In the genomic region with DNA sequence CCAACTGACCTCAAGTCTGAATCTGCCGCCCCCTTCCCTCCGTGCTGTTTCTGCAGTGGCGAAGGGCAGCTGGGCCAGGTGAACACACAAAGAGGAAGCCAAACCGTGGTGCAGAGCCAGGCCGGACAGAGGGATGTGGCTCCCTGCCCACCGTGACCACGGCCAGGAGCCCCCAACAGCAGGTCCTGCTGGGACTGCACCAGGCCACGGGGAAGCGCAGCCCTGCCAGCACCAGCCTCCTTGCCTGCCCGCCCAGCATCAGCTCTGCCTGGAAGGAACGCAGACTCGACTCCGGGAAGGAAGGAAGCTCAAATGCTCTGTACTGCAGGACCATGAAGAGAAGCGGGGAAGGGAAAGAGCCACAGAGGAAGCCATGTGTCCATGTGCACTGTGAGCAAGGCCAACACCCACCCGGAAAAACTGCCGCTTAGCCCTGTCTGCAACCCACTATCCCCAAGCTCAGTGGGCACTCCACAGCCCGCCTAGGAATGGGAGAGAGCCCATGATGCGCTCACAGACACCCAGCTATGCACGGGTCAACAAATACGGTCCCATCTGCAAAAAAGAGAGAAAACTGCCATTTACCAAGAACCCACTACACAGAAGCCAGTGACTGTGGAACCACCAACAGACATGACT, we compare ENCODE assay signal across 17 cellular contexts. TPM values are rescaled to one million over a fixed set of nuclear protein-coding genes. Genes with fewer than 3 reads are reported as not detected.
"Had no signal": no experiment of that assay in that cellular context is flagged by ENCODE, and none has a peak within 500 bp of the region (broad histone marks: within the 10 kb centered on the region; RNA-seq: fewer than 3 reads in every experiment).

No MANE protein-coding gene starts in this region.

- H3K36me3 ChIP-seq: neutrophil, right lobe of liver, thoracic aorta had no signal

- FAIRE-seq: endometrium had no signal

- H3K4me3 ChIP-seq: dorsolateral prefrontal cortex, right lobe of liver, thoracic aorta had no signal

- H3K27ac Mint-ChIP-seq: activated CD4-positive, alpha-beta T cell treated with anti-CD3 and anti-CD28 coated beads for 36 hours; activated CD8-positive, alpha-beta T cell treated with anti-CD3 and anti-CD28 coated beads, Interleukin-2, amount 10 ng/mL, durations not matched to agents 7 days and 5 days; activated naive CD8-positive, alpha-beta T cell treated with anti-CD3 and anti-CD28 coated beads, Interleukin-2, amount 50 U/mL, for 24 hours; T-cell had no signal

- H3K27me3 ChIP-seq: dorsolateral prefrontal cortex, right lobe of liver had no signal

- H3K4me3 Mint-ChIP-seq: activated CD4-positive, alpha-beta T cell treated with anti-CD3 and anti-CD28 coated beads for 36 hours; activated CD8-positive, alpha-beta T cell treated with anti-CD3 and anti-CD28 coated beads, Interleukin-2, amount 10 ng/mL, durations not matched to agents 7 days and 5 days; activated naive CD8-positive, alpha-beta T cell treated with anti-CD3 and anti-CD28 coated beads, Interleukin-2, amount 50 U/mL, for 24 hours; T-cell had no signal

- H3K9me3 Mint-ChIP-seq: activated naive CD8-positive, alpha-beta T cell treated with anti-CD3 and anti-CD28 coated beads, Interleukin-2, amount 50 U/mL, for 24 hours; T-cell had no signal

- DNase-seq: activated CD4-positive, alpha-beta T cell treated with anti-CD3 and anti-CD28 coated beads for 36 hours; activated CD8-positive, alpha-beta memory T cell treated with anti-CD3 and anti-CD28 coated beads, Interleukin-2, amount 50 U/mL, for 48 hours; activated CD8-positive, alpha-beta T cell treated with anti-CD3 and anti-CD28 coated beads, Interleukin-2, amount 10 ng/mL, durations not matched to agents 7 days and 5 days; activated naive CD8-positive, alpha-beta T cell treated with anti-CD3 and anti-CD28 coated beads, Interleukin-2, amount 50 U/mL, for 24 hours; islet precursor cell; midbrain; stimulated activated CD4-positive, alpha-beta T cell treated with anti-CD3 and anti-CD28 coated beads, Interleukin-12 subunit alpha, Interleukin-12 subunit beta, amount 100 ng/mL, for 4 hours; stimulated activated CD4-positive, alpha-beta T cell treated with anti-CD3 and anti-CD28 coated beads, Interleukin-2, amount 100 ng/mL, for 48 hours; stimulated activated naive CD8-positive, alpha-beta T cell treated with anti-CD3 and anti-CD28 coated beads, Interleukin-15, Interleukin-2, amounts not matched to agents 100 U/mL and 50 U/mL, for 24 hours; T-cell; T1000 had no signal

- H3K9me3 ChIP-seq: neutrophil, right lobe of liver, thoracic aorta had no signal

- H3K27ac ChIP-seq: neutrophil, right lobe of liver, thoracic aorta had no signal

- H3K27me3 Mint-ChIP-seq: activated CD4-positive, alpha-beta T cell treated with anti-CD3 and anti-CD28 coated beads for 36 hours; activated naive CD8-positive, alpha-beta T cell treated with anti-CD3 and anti-CD28 coated beads, Interleukin-2, amount 50 U/mL, for 24 hours had no signal

- ATAC-seq: activated CD4-positive, alpha-beta T cell treated with anti-CD3 and anti-CD28 coated beads for 36 hours; activated CD8-positive, alpha-beta T cell treated with anti-CD3 and anti-CD28 coated beads, Interleukin-2, amount 10 ng/mL, durations not matched to agents 7 days and 5 days; activated naive CD8-positive, alpha-beta T cell treated with anti-CD3 and anti-CD28 coated beads, Interleukin-2, amount 50 U/mL, for 24 hours; esophagus mucosa; right lobe of liver; stimulated activated naive CD8-positive, alpha-beta T cell treated with anti-CD3 and anti-CD28 coated beads, Interleukin-15, Interleukin-2, amounts not matched to agents 100 U/mL and 50 U/mL, for 24 hours; T-cell had no signal

RNA-seq across cellular contexts. Expression of a gene that starts 19.0 kb away (rescaled TPM):
- total RNA-seq: activated CD4-positive, alpha-beta T cell treated with anti-CD3 and anti-CD28 coated beads for 36 hours had no signal
